ENCODE assay signal across 16 cellular contexts in the genomic region with DNA sequence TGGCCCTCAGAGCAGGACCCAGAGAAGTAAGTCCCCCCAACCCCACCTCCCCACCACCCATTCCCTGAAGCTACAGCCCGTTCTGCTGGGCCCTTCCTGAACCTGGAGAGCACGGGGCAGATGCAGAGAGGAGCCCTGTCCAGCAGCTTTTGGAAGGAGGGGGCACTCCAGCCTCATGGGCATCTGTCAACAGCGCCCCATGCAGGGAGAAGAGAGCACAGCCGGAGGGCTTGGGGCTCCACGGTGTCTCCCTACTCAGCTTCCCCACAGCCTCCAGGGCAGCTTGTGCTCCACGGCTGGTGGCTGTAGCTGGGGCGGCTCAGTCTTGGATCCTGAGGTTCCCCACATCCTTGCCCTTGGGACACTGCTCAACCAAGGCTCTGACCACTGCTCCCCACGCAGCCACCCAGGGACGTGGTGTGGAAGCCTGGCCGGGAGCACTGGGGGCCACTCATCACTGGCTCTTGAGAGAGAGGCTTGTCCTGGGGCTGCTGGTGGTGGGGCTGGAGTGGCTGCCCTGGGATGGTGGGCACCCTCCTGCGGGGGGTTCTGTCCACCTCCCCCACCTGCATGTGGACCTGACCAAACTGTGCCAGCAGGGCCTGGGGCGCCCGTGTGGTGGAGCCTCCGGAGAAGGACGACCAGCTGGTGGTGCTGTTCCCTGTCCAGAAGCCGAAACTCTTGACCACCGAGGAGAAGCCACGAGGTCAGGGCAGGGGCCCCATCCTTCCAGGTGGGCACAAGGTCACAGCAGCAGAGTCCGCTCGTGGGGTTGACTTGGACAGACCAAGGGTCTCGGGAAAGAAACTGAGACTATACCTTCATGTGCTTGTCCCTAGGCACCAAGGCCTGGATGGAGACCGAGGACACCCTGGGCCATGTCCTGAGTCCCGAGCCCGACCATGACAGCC. TPM values are rescaled to one million over a fixed set of nuclear protein-coding genes. Genes with fewer than 3 reads are reported as not detected.
DNase-seq lines count a peak whose midpoint lies in the region; ATAC-seq and TF ChIP-seq lines count a peak whose summit lies in the region.
"Had no signal": no experiment of that assay in that cellular context is flagged by ENCODE, and none has a peak within 500 bp of the region (broad histone marks: within the 10 kb centered on the region; RNA-seq: fewer than 3 reads in every experiment).

No MANE protein-coding gene starts in this region.

- H3K4me3 Mint-ChIP-seq in activated naive CD8-positive, alpha-beta T cell treated with anti-CD3 and anti-CD28 coated beads for 36 hours = no peak overlapping the region
- H3K4me3 Mint-ChIP-seq: activated CD4-positive, alpha-beta T cell treated with anti-CD3 and anti-CD28 coated beads, Interleukin-2, amount 10 ng/mL, durations not matched to agents 7 days and 5 days; stimulated activated effector memory CD8-positive, alpha-beta T cell treated with anti-CD3 and anti-CD28 coated beads, Interleukin-12 subunit alpha, Interleukin-12 subunit beta, amount 100 ng/mL, for 72 hours had no signal

- peaks cover 4% of the 10 kb centered on the region for H3K27me3 ChIP-seq in foreskin keratinocyte
- H3K27me3 ChIP-seq: hepatocyte had no signal

- ATAC-seq in left lobe of liver = no peak
- no peak for ATAC-seq in foreskin keratinocyte
- ATAC-seq: stimulated activated effector memory CD8-positive, alpha-beta T cell treated with anti-CD3 and anti-CD28 coated beads, Interleukin-12 subunit alpha, Interleukin-12 subunit beta, amount 100 ng/mL, for 72 hours had no signal

- in situ Hi-C loops in GM13977 (cut with MboI; ENCODE audit: low pct_unique_long_range_greater_than_20kb, low sequenced_read_pairs, unreplicated experiment) = no loop called here

- H3K4me1 ChIP-seq in foreskin keratinocyte = no peaks in the 10 kb centered on the region

- H3K27ac Mint-ChIP-seq in activated naive CD8-positive, alpha-beta T cell treated with anti-CD3 and anti-CD28 coated beads for 36 hours = no peak overlapping the region
- H3K27ac Mint-ChIP-seq: activated CD4-positive, alpha-beta T cell treated with anti-CD3 and anti-CD28 coated beads, Interleukin-2, amount 10 ng/mL, durations not matched to agents 7 days and 5 days; stimulated activated effector memory CD8-positive, alpha-beta T cell treated with anti-CD3 and anti-CD28 coated beads, Interleukin-12 subunit alpha, Interleukin-12 subunit beta, amount 100 ng/mL, for 72 hours had no signal

- H3K36me3 Mint-ChIP-seq in activated naive CD8-positive, alpha-beta T cell treated with anti-CD3 and anti-CD28 coated beads for 36 hours = peaks cover 3% of the 10 kb centered on the region

- H3K9me3 Mint-ChIP-seq in activated naive CD8-positive, alpha-beta T cell treated with anti-CD3 and anti-CD28 coated beads for 36 hours = no peaks in the 10 kb centered on the region
- H3K9me3 Mint-ChIP-seq: activated CD4-positive, alpha-beta T cell treated with anti-CD3 and anti-CD28 coated beads, Interleukin-2, amount 10 ng/mL, durations not matched to agents 7 days and 5 days; stimulated activated effector memory CD8-positive, alpha-beta T cell treated with anti-CD3 and anti-CD28 coated beads, Interleukin-12 subunit alpha, Interleukin-12 subunit beta, amount 100 ng/mL, for 72 hours had no signal

- H3K27me3 Mint-ChIP-seq in activated naive CD8-positive, alpha-beta T cell treated with anti-CD3 and anti-CD28 coated beads for 36 hours = peaks cover 9% of the 10 kb centered on the region

- no peaks in the 10 kb centered on the region for H3K4me1 Mint-ChIP-seq in activated naive CD8-positive, alpha-beta T cell treated with anti-CD3 and anti-CD28 coated beads for 36 hours

- peak; percentile 17; the same call in 1 of the 2 replicates for TF ChIP-seq RAD21 in Ishikawa (IDR thresholded peaks at IDR 0.05; ENCODE audit: low read depth)

- DNase-seq in GM13977 (ENCODE audit: low spot score) (no peak), left lobe of liver (ENCODE audit: low spot score) (peak; percentile 53), foreskin keratinocyte (no peak)
- no peak for DNase-seq in activated naive CD8-positive, alpha-beta T cell treated with anti-CD3 and anti-CD28 coated beads for 36 hours
- DNase-seq: activated CD4-positive, alpha-beta T cell treated with anti-CD3 and anti-CD28 coated beads, Interleukin-2, amount 10 ng/mL, durations not matched to agents 7 days and 5 days; NCI-H1436; NCI-H226; SHP77; small intestine; T1000; tibial artery had no signal

- no peak for TF ChIP-seq EP300 in Ishikawa (IDR thresholded peaks at IDR 0.05; ENCODE audit: borderline replicate concordance)

- H3K27ac ChIP-seq in foreskin keratinocyte = no peak overlapping the region
- H3K27ac ChIP-seq: C4-2B, hepatocyte, tibial artery had no signal

- TF ChIP-seq CTCF in GM13977 (IDR thresholded peaks at IDR 0.05; ENCODE audit: extremely low read depth, insufficient read depth, missing control alignments) (peak; percentile 10), foreskin keratinocyte (conservative IDR thresholded peaks at IDR 0.05) (no peak)

TF ChIP-seq in Ishikawa, 13 proteins besides CTCF, POLR2A, EP300 and RAD21:
- TF ChIP-seq, protein P1, sequence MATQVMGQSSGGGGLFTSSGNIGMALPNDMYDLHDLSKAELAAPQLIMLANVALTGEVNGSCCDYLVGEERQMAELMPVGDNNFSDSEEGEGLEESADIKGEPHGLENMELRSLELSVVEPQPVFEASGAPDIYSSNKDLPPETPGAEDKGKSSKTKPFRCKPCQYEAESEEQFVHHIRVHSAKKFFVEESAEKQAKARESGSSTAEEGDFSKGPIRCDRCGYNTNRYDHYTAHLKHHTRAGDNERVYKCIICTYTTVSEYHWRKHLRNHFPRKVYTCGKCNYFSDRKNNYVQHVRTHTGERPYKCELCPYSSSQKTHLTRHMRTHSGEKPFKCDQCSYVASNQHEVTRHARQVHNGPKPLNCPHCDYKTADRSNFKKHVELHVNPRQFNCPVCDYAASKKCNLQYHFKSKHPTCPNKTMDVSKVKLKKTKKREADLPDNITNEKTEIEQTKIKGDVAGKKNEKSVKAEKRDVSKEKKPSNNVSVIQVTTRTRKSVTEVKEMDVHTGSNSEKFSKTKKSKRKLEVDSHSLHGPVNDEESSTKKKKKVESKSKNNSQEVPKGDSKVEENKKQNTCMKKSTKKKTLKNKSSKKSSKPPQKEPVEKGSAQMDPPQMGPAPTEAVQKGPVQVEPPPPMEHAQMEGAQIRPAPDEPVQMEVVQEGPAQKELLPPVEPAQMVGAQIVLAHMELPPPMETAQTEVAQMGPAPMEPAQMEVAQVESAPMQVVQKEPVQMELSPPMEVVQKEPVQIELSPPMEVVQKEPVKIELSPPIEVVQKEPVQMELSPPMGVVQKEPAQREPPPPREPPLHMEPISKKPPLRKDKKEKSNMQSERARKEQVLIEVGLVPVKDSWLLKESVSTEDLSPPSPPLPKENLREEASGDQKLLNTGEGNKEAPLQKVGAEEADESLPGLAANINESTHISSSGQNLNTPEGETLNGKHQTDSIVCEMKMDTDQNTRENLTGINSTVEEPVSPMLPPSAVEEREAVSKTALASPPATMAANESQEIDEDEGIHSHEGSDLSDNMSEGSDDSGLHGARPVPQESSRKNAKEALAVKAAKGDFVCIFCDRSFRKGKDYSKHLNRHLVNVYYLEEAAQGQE (IDR thresholded peaks at IDR 0.05; ENCODE audit: low read depth) = 0 out of 2 replicates have a peak, but pooled peaks have one; percentile 27
- no peak for TF ChIP-seq TCF12 (IDR thresholded peaks at IDR 0.05; ENCODE audit: low read depth)

RNA-seq across cellular contexts. Expression of a gene that starts 4.5 kb away (rescaled TPM):
- total RNA-seq in left lobe of liver = 275 TPM
- total RNA-seq in foreskin keratinocyte = not detected in 2 replicates
- polyA plus RNA-seq in foreskin keratinocyte = not detected in 2 replicates
- not detected for total RNA-seq in activated naive CD8-positive, alpha-beta T cell treated with anti-CD3 and anti-CD28 coated beads for 36 hours
- total RNA-seq: activated CD4-positive, alpha-beta T cell treated with anti-CD3 and anti-CD28 coated beads, Interleukin-2, amount 10 ng/mL, durations not matched to agents 7 days and 5 days; osteocyte had no signal

RNA-seq across cellular contexts. Expression of a gene that starts 6.2 kb away (rescaled TPM):
- 177 TPM for total RNA-seq in left lobe of liver
- total RNA-seq in foreskin keratinocyte = 22.0 and 33.7 TPM in 2 replicates
- 29.7 and 50.2 TPM in 2 replicates for polyA plus RNA-seq in foreskin keratinocyte
- total RNA-seq in activated naive CD8-positive, alpha-beta T cell treated with anti-CD3 and anti-CD28 coated beads for 36 hours = 10 to 100 TPM; 27.8 to 29.4 TPM

RNA-seq across cellular contexts. Expression of a gene that starts 15.0 kb away (rescaled TPM):
- 0.45 TPM for total RNA-seq in left lobe of liver
- total RNA-seq in foreskin keratinocyte = not detected in 2 replicates
- polyA plus RNA-seq in foreskin keratinocyte = not detected in 2 replicates
- total RNA-seq in activated naive CD8-positive, alpha-beta T cell treated with anti-CD3 and anti-CD28 coated beads for 36 hours = not detected
- total RNA-seq: activated CD4-positive, alpha-beta T cell treated with anti-CD3 and anti-CD28 coated beads, Interleukin-2, amount 10 ng/mL, durations not matched to agents 7 days and 5 days had no signal

RNA-seq across cellular contexts. Expression of a gene that starts 21.5 kb away (rescaled TPM):
- total RNA-seq in left lobe of liver (764 TPM), foreskin keratinocyte (62.6 and 67.1 TPM in 2 replicates)
- 82.2 and 84.4 TPM in 2 replicates for polyA plus RNA-seq in foreskin keratinocyte
- total RNA-seq in activated naive CD8-positive, alpha-beta T cell treated with anti-CD3 and anti-CD28 coated beads for 36 hours = 10 to 100 TPM; 58.1 to 62.2 TPM

RNA-seq across cellular contexts. Expression of a gene that starts 27.4 kb away (rescaled TPM):
- 18.0 TPM for total RNA-seq in left lobe of liver
- total RNA-seq in foreskin keratinocyte = 1.8 and 3.5 TPM in 2 replicates
- polyA plus RNA-seq in foreskin keratinocyte = 1.9 and 3.3 TPM in 2 replicates
- total RNA-seq in activated naive CD8-positive, alpha-beta T cell treated with anti-CD3 and anti-CD28 coated beads for 36 hours = 1 to 10 TPM; 4.6 to 4.7 TPM

Comparison
In these comparisons a context has a peak if more than half of its experiments do, and no peak if none do; other contexts are left out.
1. RNA of a gene that starts 4.5 kb away (total RNA-seq): 275 TPM in left lobe of liver (single experiment); not detected in foreskin keratinocyte and not detected in activated naive CD8-positive, alpha-beta T cell treated with anti-CD3 and anti-CD28 coated beads for 36 hours; every median in the first group is over 100 times any median in the second.